1 cellular context compared by ENCODE assay signal in genomic region chr2:33001823-33002222, GRCh38.
TF ChIP-seq lines count a peak whose summit lies in the region.

No MANE protein-coding gene starts in this region.

TF ChIP-seq in liver, 16 proteins besides CTCF, POLR2A, EP300 and RAD21 (continued from another document):
- TF ChIP-seq SP1 (IDR thresholded peaks at IDR 0.05) = peak; percentile 81
